Comparison of ENCODE assay signal across 10 cellular contexts in the genomic region with DNA sequence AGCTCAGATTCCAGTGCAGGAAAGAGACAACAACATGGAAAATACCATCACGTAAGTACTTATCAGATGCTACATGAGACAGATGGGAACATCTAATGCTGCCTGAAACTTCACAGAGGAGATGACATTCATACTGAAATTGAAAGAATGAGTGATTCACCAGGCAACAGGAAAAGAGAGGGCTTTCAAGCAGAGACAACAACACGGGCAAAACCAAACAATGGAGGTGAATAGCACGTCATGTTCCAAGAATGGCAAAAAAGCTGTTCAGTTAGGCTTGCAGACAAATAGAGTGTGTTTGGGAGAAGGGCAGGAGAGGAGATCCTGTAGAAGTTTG. TPM values are rescaled to one million over a fixed set of nuclear protein-coding genes. Genes with fewer than 3 reads are reported as not detected.
A peak's percentile ranks its signal among the peaks of the same experiment; 100 is the strongest.
DNase-seq lines count a peak whose midpoint lies in the region; ATAC-seq and TF ChIP-seq lines count a peak whose summit lies in the region.
"Had no signal": no experiment of that assay in that cellular context is flagged by ENCODE, and none has a peak within 500 bp of the region (broad histone marks: within the 10 kb centered on the region; RNA-seq: fewer than 3 reads in every experiment).

No MANE protein-coding gene starts in this region.

- peak overlapping the region; percentile 8 for H3K4me2 ChIP-seq in mammary epithelial cell (ENCODE audit: insufficient read depth, low read depth, low read length)

- dilution Hi-C loops in mammary epithelial cell (cut with HindIII; ENCODE audit: low sequenced_read_pairs) = loop anchor here (5.0 kb wide), 1 partner anchor 60 kb away; no protein-coding TSS in a partner anchor

- intact Hi-C loops in mammary epithelial cell (cut with micrococcal nuclease) (loop anchor here (2.0 kb wide), 1 partner anchor 65 kb away; no protein-coding TSS in a partner anchor), breast epithelium (cut with DNase I; ENCODE audit: low total_unique reads) (no loop called here), lower lobe of right lung (cut with DNase I) (no loop called here)

- WGBS in mammary epithelial cell (ENCODE audit: low coverage, missing lambda C conversion rate) = 38% methylated on average over 3 of the region's 3 CpGs

- H3K9ac ChIP-seq in mammary epithelial cell (ENCODE audit: insufficient read depth, low read length) = no peak overlapping the region

- H3K9me3 ChIP-seq in mammary epithelial cell (replicated peaks; ENCODE audit: insufficient read depth, low read length) (no peaks in the 10 kb centered on the region), breast epithelium (no peaks in the 10 kb centered on the region), lower lobe of right lung (no peaks in the 10 kb centered on the region)
- H3K9me3 ChIP-seq: BLaER1 treated with 17β-estradiol and CSF1 and Interleukin-3, amounts not matched to agents 10 nM and 100 nM had no signal

- H3K4me1 ChIP-seq in mammary epithelial cell (ENCODE audit: insufficient read depth, low read length) (peaks cover 23% of the 10 kb centered on the region), breast epithelium (no peaks in the 10 kb centered on the region), lower lobe of right lung (no peaks in the 10 kb centered on the region)

- no TSS peak for BruUV-seq in mammary epithelial cell (replicated peaks; lab: Mats Ljungman, UMichigan)

- H3K9me3 Mint-ChIP-seq in activated naive CD4-positive, alpha-beta T cell treated with anti-CD3 and anti-CD28 coated beads, Interleukin-2, amount 10 ng/mL, durations not matched to agents 7 days and 5 days = no peaks in the 10 kb centered on the region
- H3K9me3 Mint-ChIP-seq in stimulated activated naive CD8-positive, alpha-beta T cell treated with anti-CD3 and anti-CD28 coated beads, Interleukin-15, Interleukin-2, amounts not matched to agents 100 ng/mL and 50 ng/mL, for 24 hours = no peaks in the 10 kb centered on the region

- in situ Hi-C loops in mammary epithelial cell (cut with MboI; ENCODE audit: low sequenced_read_pairs in 2 of 2) = loop anchor here (25.0 kb wide), 2 partner anchors 480 to 780 kb away; no protein-coding TSS in a partner anchor

- no peaks in the 10 kb centered on the region for H3K79me2 ChIP-seq in mammary epithelial cell (ENCODE audit: insufficient read depth, low read length)

- H3K27me3 ChIP-seq in mammary epithelial cell (ENCODE audit: insufficient read depth, low read length) = no peaks in the 10 kb centered on the region
- no peaks in the 10 kb centered on the region for H3K27me3 ChIP-seq in breast epithelium
- H3K27me3 ChIP-seq in lower lobe of right lung (ENCODE audit: low read depth) = no peaks in the 10 kb centered on the region
- H3K27me3 ChIP-seq: BLaER1 treated with 17β-estradiol and CSF1 and Interleukin-3, amounts not matched to agents 10 nM and 100 nM had no signal

- TF ChIP-seq CTCF in mammary epithelial cell (conservative IDR thresholded peaks at IDR 0.05 in 1 of 2, IDR thresholded peaks at IDR 0.05 in 1 of 2; ENCODE audit: extremely low read depth in 1 of 2, insufficient read depth in 1 of 2, low read depth in 1 of 2, low read length in 2 of 2) = no peak
- no peak for TF ChIP-seq CTCF in breast epithelium (IDR thresholded peaks at IDR 0.05)
- TF ChIP-seq CTCF in lower lobe of right lung (IDR thresholded peaks at IDR 0.05) = no peak

- H3K27ac Mint-ChIP-seq in activated naive CD4-positive, alpha-beta T cell treated with anti-CD3 and anti-CD28 coated beads, Interleukin-2, amount 10 ng/mL, durations not matched to agents 7 days and 5 days = peak overlapping the region; percentile 91
- peak overlapping the region; percentile 81 for H3K27ac Mint-ChIP-seq in stimulated activated naive CD8-positive, alpha-beta T cell treated with anti-CD3 and anti-CD28 coated beads, Interleukin-15, Interleukin-2, amounts not matched to agents 100 ng/mL and 50 ng/mL, for 24 hours

- H3K27ac ChIP-seq in mammary epithelial cell (ENCODE audit: insufficient read depth, low read depth, low read length) (peak overlapping the region; percentile 35), breast epithelium (no peak overlapping the region), lower lobe of right lung (no peak overlapping the region)
- H3K27ac ChIP-seq: BLaER1 treated with 17β-estradiol and CSF1 and Interleukin-3, amounts not matched to agents 10 nM and 100 nM had no signal

- CTCF ChIA-PET in mammary epithelial cell (lab: Charles Lee; ENCODE audit: low non-redundant PET) = no interaction called here
- CTCF ChIA-PET in activated naive CD4-positive, alpha-beta T cell treated with anti-CD3 and anti-CD28 coated beads, Interleukin-2, amount 10 ng/mL, durations not matched to agents 7 days and 5 days (lab: Charles Lee) = no interaction called here

- ATAC-seq in HG03097 (IDR thresholded peaks at IDR 0.05; ENCODE audit: low FRiP score, unreplicated experiment) (peak; percentile 91), lower lobe of right lung (no peak)
- ATAC-seq: Panc1 had no signal

- no peaks in the 10 kb centered on the region for H3K36me3 Mint-ChIP-seq in activated naive CD4-positive, alpha-beta T cell treated with anti-CD3 and anti-CD28 coated beads, Interleukin-2, amount 10 ng/mL, durations not matched to agents 7 days and 5 days
- H3K36me3 Mint-ChIP-seq in stimulated activated naive CD8-positive, alpha-beta T cell treated with anti-CD3 and anti-CD28 coated beads, Interleukin-15, Interleukin-2, amounts not matched to agents 100 ng/mL and 50 ng/mL, for 24 hours (ENCODE audit: low read depth) = no peaks in the 10 kb centered on the region

- DNase-seq in mammary epithelial cell (peak; percentile 80), breast epithelium (ENCODE audit: low spot score in 2 of 2) (no peak), iPS-NIHi7 (ENCODE audit: extremely low spot score) (no peak), NCI-H1694 treated with DMSO at 0.1 percent for 48 hours (lab: John Stamatoyannopoulos, UW) (no peak), lower lobe of right lung (no peak)
- DNase-seq in activated naive CD4-positive, alpha-beta T cell treated with anti-CD3 and anti-CD28 coated beads, Interleukin-2, amount 10 ng/mL, durations not matched to agents 7 days and 5 days = peak; percentile 62

- H3K4me3 ChIP-seq in mammary epithelial cell (replicated peaks in 1 of 3; ENCODE audit: insufficient read depth in 1 of 3, low read depth in 2 of 3, low read length in 3 of 3) (no peak overlapping the region), breast epithelium (no peak overlapping the region), lower lobe of right lung (no peak overlapping the region)
- H3K4me3 ChIP-seq: BLaER1 treated with 17β-estradiol and CSF1 and Interleukin-3, amounts not matched to agents 10 nM and 100 nM had no signal

- H3K27me3 Mint-ChIP-seq in activated naive CD4-positive, alpha-beta T cell treated with anti-CD3 and anti-CD28 coated beads, Interleukin-2, amount 10 ng/mL, durations not matched to agents 7 days and 5 days = peaks cover 7% of the 10 kb centered on the region
- H3K27me3 Mint-ChIP-seq in stimulated activated naive CD8-positive, alpha-beta T cell treated with anti-CD3 and anti-CD28 coated beads, Interleukin-15, Interleukin-2, amounts not matched to agents 100 ng/mL and 50 ng/mL, for 24 hours = peaks cover 10% of the 10 kb centered on the region

- TF ChIP-seq POLR2A in breast epithelium (IDR thresholded peaks at IDR 0.05) = no peak

- peak overlapping the region; percentile 2 for H3K4me3 Mint-ChIP-seq in activated naive CD4-positive, alpha-beta T cell treated with anti-CD3 and anti-CD28 coated beads, Interleukin-2, amount 10 ng/mL, durations not matched to agents 7 days and 5 days
- H3K4me3 Mint-ChIP-seq in stimulated activated naive CD8-positive, alpha-beta T cell treated with anti-CD3 and anti-CD28 coated beads, Interleukin-15, Interleukin-2, amounts not matched to agents 100 ng/mL and 50 ng/mL, for 24 hours = peak overlapping the region; percentile 50

- peak overlapping the region; percentile 39 for H2AFZ ChIP-seq in mammary epithelial cell (ENCODE audit: low read depth, low read length)

- H3K36me3 ChIP-seq in mammary epithelial cell (ENCODE audit: insufficient read depth, low read length) (no peaks in the 10 kb centered on the region), breast epithelium (no peaks in the 10 kb centered on the region), lower lobe of right lung (no peaks in the 10 kb centered on the region)
- H3K36me3 ChIP-seq: BLaER1 treated with 17β-estradiol and CSF1 and Interleukin-3, amounts not matched to agents 10 nM and 100 nM had no signal

- peaks cover 48% of the 10 kb centered on the region for H3K4me1 Mint-ChIP-seq in activated naive CD4-positive, alpha-beta T cell treated with anti-CD3 and anti-CD28 coated beads, Interleukin-2, amount 10 ng/mL, durations not matched to agents 7 days and 5 days
- peaks cover 37% of the 10 kb centered on the region for H3K4me1 Mint-ChIP-seq in stimulated activated naive CD8-positive, alpha-beta T cell treated with anti-CD3 and anti-CD28 coated beads, Interleukin-15, Interleukin-2, amounts not matched to agents 100 ng/mL and 50 ng/mL, for 24 hours (ENCODE audit: low read depth)

- H4K20me1 ChIP-seq in mammary epithelial cell (ENCODE audit: insufficient read depth, low read length) = no peaks in the 10 kb centered on the region
- H4K20me1 ChIP-seq: BLaER1 treated with 17β-estradiol and CSF1 and Interleukin-3, amounts not matched to agents 10 nM and 100 nM had no signal

RNA-seq across cellular contexts. Expression of a gene that starts 39.3 kb away (rescaled TPM):
- total RNA-seq in mammary epithelial cell (10 to 100 TPM in 1 of 2 donors, 1 to 10 TPM in 1; 4.8 to 29.1 TPM), breast epithelium (1 to 10 TPM; 3.9 to 4.8 (median 4.8) TPM), lower lobe of right lung (15.6 TPM)
- 15.1 TPM for polyA plus RNA-seq in mammary epithelial cell
- polyA minus RNA-seq in mammary epithelial cell = 10.8 TPM

RNA-seq across cellular contexts. Expression of a gene that starts 39.4 kb away (rescaled TPM):
- total RNA-seq in mammary epithelial cell = 10 to 100 TPM; 10.0 to 24.2 TPM
- 5.3 TPM for polyA plus RNA-seq in mammary epithelial cell
- 16.7 TPM for polyA minus RNA-seq in mammary epithelial cell
- total RNA-seq in breast epithelium = 10 to 100 TPM in 1 of 3 donors, 1 to 10 TPM in 2; 8.5 to 15.7 (median 9.2) TPM
- 7.6 TPM for total RNA-seq in lower lobe of right lung

Comparison
In these comparisons a context has a peak if more than half of its experiments do, and no peak if none do; other contexts are left out.
1. DNase-seq: peak in mammary epithelial cell (single experiment) and activated naive CD4-positive, alpha-beta T cell treated with anti-CD3 and anti-CD28 coated beads, Interleukin-2, amount 10 ng/mL, durations not matched to agents 7 days and 5 days (single experiment); none in breast epithelium (0 of 2), iPS-NIHi7 (single experiment), NCI-H1694 treated with DMSO at 0.1 percent for 48 hours (single experiment) and lower lobe of right lung (single experiment).